Comparison of ENCODE assay signal across 8 cellular contexts in the genomic region with DNA sequence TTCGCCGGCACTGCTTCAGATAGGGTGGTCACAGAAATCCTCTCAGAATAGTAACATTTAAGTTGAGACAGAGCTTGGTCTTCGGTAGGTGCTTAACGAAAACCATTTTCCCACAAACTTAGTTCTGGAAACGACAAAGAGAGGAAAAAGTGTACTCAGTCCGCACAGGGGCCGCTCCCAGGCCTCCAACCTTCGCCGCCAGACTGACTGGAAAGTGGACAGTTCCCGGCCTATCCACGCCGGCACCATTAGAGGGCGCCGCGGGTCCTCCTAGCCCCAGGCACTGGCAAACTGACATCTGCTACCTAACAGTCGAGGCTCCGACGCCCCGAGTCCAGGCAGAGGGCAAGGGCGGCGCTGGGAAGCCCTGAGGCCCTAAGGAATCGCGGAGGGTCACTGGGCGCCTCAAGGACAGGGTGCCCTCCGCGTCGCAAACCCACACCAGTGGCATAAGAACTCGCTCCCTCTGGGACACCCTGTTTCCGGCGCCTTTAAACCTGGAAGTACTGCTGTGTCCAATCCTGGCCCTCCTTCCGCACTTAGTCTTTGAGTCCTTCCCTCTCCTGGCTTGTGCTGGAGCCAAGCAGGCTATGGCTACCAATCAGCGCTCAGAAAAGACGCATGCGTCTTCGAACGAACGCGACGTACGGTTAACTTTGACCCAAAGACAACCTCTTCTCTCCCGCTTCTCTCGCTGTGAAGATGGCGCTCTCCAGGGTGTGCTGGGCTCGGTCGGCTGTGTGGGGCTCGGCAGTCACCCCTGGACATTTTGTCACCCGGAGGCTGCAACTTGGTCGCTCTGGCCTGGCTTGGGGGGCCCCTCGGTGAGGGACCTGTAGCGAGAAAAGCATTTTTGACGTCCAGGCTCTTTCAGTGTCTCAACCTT. TPM values are rescaled to one million over a fixed set of nuclear protein-coding genes. Genes with fewer than 3 reads are reported as not detected.
DNase-seq lines count a peak whose midpoint lies in the region; ATAC-seq and TF ChIP-seq lines count a peak whose summit lies in the region.

A gene with protein sequence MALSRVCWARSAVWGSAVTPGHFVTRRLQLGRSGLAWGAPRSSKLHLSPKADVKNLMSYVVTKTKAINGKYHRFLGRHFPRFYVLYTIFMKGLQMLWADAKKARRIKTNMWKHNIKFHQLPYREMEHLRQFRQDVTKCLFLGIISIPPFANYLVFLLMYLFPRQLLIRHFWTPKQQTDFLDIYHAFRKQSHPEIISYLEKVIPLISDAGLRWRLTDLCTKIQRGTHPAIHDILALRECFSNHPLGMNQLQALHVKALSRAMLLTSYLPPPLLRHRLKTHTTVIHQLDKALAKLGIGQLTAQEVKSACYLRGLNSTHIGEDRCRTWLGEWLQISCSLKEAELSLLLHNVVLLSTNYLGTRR (plus strand): TSS at position 673 of the 886 bp plus-strand sequence. CDS start 30 bp downstream, at position 703.

- WGBS in lung, 2 donors, result 3 to 4% methylated on average over 51 of the region's 51 CpGs

- peaks cover 0 to 7% of the 10 kb centered on the region in 2 donors for H3K36me3 ChIP-seq in lung (ENCODE audit: control insufficient read depth in 2 of 2, insufficient read depth in 2 of 2, low read length in 2 of 2)

- no peaks in the 10 kb centered on the region for H3K27me3 ChIP-seq in lung (ENCODE audit: control insufficient read depth, insufficient read depth)

- ATAC-seq in GM19468 (IDR thresholded peaks at IDR 0.05; ENCODE audit: extremely low read depth, unreplicated experiment) (peak; percentile 93), lung (ENCODE audit: insufficient read depth, low FRiP score) (peak; percentile 99)

- H3K4me1 ChIP-seq in lung (ENCODE audit: control insufficient read depth in 2 of 2, insufficient read depth in 2 of 2, low read length in 2 of 2), result peaks cover 0 to 9% of the 10 kb centered on the region in 2 donors

- H3K9me3 ChIP-seq in lung (ENCODE audit: control insufficient read depth in 2 of 2, insufficient read depth in 1 of 2, low read length in 1 of 2), result no peaks in the 10 kb centered on the region

- H3K27ac ChIP-seq in lung (ENCODE audit: low read depth in 1 of 2, low read length in 1 of 2), result peak within 1 kb of the TSS; percentile 95 to 96

- DNase-seq in COLO829 (ENCODE audit: low spot score) (peak; percentile 99), HS-5 (ENCODE audit: low read depth) (peak; percentile 94), NK-92 (lab: John Stamatoyannopoulos, UW; ENCODE audit: unreplicated experiment) (peak; percentile 41), lung (ENCODE audit: low spot score) (peak; percentile 96)
- peak; percentile 72 to 78 for DNase-seq in activated CD8-positive, alpha-beta memory T cell treated with anti-CD3 and anti-CD28 coated beads for 1 hour (ENCODE audit: extremely low read depth in 1 of 2, low read depth in 1 of 2)
- peak; percentile 84 for DNase-seq in effector CD8-positive, alpha-beta T cell (lab: John Stamatoyannopoulos, UW)
- peak; percentile 78 to 83 (median 83) for DNase-seq in stimulated activated CD4-positive, alpha-beta T cell treated with anti-CD3 and anti-CD28 coated beads, TNF-alpha, amount 100 ng/mL, for 4 hours (ENCODE audit: low read depth in 3 of 3)

- peak within 1 kb of the TSS; percentile 70 for H3K4me3 ChIP-seq in lung

- TF ChIP-seq CTCF in lung (IDR thresholded peaks at IDR 0.05; ENCODE audit: control extremely low read depth, extremely low read depth), result peak; percentile 91

RNA-seq across cellular contexts. Expression of the gene that starts here (rescaled TPM):
- total RNA-seq in lung, result 10 to 100 TPM; 45.2 to 81.6 TPM
- polyA plus RNA-seq in lung, result 10 to 100 TPM; 29.9 to 52.0 TPM

Comparison
In these comparisons a context has a peak if more than half of its experiments do, and no peak if none do; other contexts are left out.
1. Peak in every context shown above with its lines: DNase-seq, ATAC-seq, H3K4me3 ChIP-seq and H3K27ac ChIP-seq.
2. DNase-seq: peak in every context shown above with its lines; median percentile 99 in COLO829; 96 in lung; 94 in HS-5; 84 in effector CD8-positive, alpha-beta T cell; 83 in stimulated activated CD4-positive, alpha-beta T cell treated with anti-CD3 and anti-CD28 coated beads, TNF-alpha, amount 100 ng/mL, for 4 hours; 75 in activated CD8-positive, alpha-beta memory T cell treated with anti-CD3 and anti-CD28 coated beads for 1 hour; 41 in NK-92.